ENCODE assay signal across 1 cellular context in genomic region chr7:1842321-1843221, GRCh38.
TF ChIP-seq lines count a peak whose summit lies in the region.

No MANE protein-coding gene starts in this region.

TF ChIP-seq in HepG2, 621 proteins besides CTCF, POLR2A, EP300 and RAD21 (continued from another document):
- TF ChIP-seq HBP1 (CRISPR knock-in tag; IDR thresholded peaks at IDR 0.05; ENCODE audit: low read depth) (no peak), JUNB (CRISPR knock-in tag; IDR thresholded peaks at IDR 0.05; ENCODE audit: borderline replicate concordance) (no peak), JDP2 (CRISPR knock-in tag; IDR thresholded peaks at IDR 0.05; ENCODE audit: borderline replicate concordance) (no peak), ATF4 (CRISPR knock-in tag; IDR thresholded peaks at IDR 0.05) (no peak), SMYD3 (CRISPR knock-in tag; IDR thresholded peaks at IDR 0.05) (no peak), ZNF205 (CRISPR knock-in tag; IDR thresholded peaks at IDR 0.05) (no peak), ZNF841 (CRISPR knock-in tag; IDR thresholded peaks at IDR 0.05; ENCODE audit: borderline replicate concordance) (no peak), AKAP8 (CRISPR knock-in tag; IDR thresholded peaks at IDR 0.05) (no peak), PRMT3 (CRISPR knock-in tag; IDR thresholded peaks at IDR 0.05; ENCODE audit: borderline replicate concordance, low read depth) (no peak), HNF1A (IDR thresholded peaks at IDR 0.05; ENCODE audit: low read depth) (no peak), HNF1A (CRISPR knock-in tag; IDR thresholded peaks at IDR 0.05; ENCODE audit: borderline replicate concordance) (no peak), ZNF572 (CRISPR knock-in tag; IDR thresholded peaks at IDR 0.05) (no peak), ZNF556 (CRISPR knock-in tag; IDR thresholded peaks at IDR 0.05; ENCODE audit: borderline replicate concordance) (no peak), ATAD3A (CRISPR knock-in tag; IDR thresholded peaks at IDR 0.05) (no peak), MXI1 (IDR thresholded peaks at IDR 0.05; ENCODE audit: borderline replicate concordance, low read depth, low read length) (peak; percentile 32; the same call in 1 of the 3 replicates), KLF11 (CRISPR knock-in tag; IDR thresholded peaks at IDR 0.05) (no peak), E2F1 (CRISPR knock-in tag; IDR thresholded peaks at IDR 0.05) (no peak), SNAPC4 (CRISPR knock-in tag; IDR thresholded peaks at IDR 0.05) (no peak)
